ENCODE assay signal across 1 cellular context in the genomic region with DNA sequence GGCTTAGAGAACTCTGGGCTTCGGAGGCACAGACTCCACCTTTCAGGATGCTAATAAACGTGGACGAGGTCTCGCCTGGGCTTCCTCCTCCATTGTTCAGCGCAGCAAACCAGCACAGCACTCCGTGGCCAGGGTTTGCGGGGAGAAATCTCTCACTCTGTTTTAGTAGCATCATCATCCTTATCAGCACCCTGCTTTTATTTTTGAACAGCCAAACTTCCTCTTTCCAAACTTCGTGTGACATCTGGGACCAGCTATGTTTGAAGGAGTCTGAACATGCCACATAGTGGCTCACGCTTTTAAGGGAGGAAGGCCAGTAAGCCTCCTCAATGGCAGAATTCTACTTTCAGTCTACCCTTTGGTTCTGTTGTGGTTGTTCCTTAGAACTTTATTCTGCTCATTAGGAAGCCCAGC.
TF ChIP-seq lines count a peak whose summit lies in the region.

No MANE protein-coding gene starts in this region.

TF ChIP-seq in WTC11, 78 proteins besides CTCF, POLR2A, EP300 and RAD21 (continued from another document):
- TF ChIP-seq, protein P1, sequence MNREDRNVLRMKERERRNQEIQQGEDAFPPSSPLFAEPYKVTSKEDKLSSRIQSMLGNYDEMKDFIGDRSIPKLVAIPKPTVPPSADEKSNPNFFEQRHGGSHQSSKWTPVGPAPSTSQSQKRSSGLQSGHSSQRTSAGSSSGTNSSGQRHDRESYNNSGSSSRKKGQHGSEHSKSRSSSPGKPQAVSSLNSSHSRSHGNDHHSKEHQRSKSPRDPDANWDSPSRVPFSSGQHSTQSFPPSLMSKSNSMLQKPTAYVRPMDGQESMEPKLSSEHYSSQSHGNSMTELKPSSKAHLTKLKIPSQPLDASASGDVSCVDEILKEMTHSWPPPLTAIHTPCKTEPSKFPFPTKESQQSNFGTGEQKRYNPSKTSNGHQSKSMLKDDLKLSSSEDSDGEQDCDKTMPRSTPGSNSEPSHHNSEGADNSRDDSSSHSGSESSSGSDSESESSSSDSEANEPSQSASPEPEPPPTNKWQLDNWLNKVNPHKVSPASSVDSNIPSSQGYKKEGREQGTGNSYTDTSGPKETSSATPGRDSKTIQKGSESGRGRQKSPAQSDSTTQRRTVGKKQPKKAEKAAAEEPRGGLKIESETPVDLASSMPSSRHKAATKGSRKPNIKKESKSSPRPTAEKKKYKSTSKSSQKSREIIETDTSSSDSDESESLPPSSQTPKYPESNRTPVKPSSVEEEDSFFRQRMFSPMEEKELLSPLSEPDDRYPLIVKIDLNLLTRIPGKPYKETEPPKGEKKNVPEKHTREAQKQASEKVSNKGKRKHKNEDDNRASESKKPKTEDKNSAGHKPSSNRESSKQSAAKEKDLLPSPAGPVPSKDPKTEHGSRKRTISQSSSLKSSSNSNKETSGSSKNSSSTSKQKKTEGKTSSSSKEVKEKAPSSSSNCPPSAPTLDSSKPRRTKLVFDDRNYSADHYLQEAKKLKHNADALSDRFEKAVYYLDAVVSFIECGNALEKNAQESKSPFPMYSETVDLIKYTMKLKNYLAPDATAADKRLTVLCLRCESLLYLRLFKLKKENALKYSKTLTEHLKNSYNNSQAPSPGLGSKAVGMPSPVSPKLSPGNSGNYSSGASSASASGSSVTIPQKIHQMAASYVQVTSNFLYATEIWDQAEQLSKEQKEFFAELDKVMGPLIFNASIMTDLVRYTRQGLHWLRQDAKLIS (CRISPR knock-in tag; IDR thresholded peaks at IDR 0.05; ENCODE audit: borderline replicate concordance): no peak
- TF ChIP-seq, protein P2, sequence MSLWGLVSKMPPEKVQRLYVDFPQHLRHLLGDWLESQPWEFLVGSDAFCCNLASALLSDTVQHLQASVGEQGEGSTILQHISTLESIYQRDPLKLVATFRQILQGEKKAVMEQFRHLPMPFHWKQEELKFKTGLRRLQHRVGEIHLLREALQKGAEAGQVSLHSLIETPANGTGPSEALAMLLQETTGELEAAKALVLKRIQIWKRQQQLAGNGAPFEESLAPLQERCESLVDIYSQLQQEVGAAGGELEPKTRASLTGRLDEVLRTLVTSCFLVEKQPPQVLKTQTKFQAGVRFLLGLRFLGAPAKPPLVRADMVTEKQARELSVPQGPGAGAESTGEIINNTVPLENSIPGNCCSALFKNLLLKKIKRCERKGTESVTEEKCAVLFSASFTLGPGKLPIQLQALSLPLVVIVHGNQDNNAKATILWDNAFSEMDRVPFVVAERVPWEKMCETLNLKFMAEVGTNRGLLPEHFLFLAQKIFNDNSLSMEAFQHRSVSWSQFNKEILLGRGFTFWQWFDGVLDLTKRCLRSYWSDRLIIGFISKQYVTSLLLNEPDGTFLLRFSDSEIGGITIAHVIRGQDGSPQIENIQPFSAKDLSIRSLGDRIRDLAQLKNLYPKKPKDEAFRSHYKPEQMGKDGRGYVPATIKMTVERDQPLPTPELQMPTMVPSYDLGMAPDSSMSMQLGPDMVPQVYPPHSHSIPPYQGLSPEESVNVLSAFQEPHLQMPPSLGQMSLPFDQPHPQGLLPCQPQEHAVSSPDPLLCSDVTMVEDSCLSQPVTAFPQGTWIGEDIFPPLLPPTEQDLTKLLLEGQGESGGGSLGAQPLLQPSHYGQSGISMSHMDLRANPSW (CRISPR knock-in tag; conservative IDR thresholded peaks at IDR 0.05; ENCODE audit: low read depth): no peak
- TF ChIP-seq, protein P3, sequence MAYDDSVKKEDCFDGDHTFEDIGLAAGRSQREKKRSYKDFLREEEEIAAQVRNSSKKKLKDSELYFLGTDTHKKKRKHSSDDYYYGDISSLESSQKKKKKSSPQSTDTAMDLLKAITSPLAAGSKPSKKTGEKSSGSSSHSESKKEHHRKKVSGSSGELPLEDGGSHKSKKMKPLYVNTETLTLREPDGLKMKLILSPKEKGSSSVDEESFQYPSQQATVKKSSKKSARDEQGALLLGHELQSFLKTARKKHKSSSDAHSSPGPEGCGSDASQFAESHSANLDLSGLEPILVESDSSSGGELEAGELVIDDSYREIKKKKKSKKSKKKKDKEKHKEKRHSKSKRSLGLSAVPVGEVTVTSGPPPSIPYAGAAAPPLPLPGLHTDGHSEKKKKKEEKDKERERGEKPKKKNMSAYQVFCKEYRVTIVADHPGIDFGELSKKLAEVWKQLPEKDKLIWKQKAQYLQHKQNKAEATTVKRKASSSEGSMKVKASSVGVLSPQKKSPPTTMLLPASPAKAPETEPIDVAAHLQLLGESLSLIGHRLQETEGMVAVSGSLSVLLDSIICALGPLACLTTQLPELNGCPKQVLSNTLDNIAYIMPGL (CRISPR knock-in tag; IDR thresholded peaks at IDR 0.05): no peak
- TF ChIP-seq NR3C1 (CRISPR knock-in tag; conservative IDR thresholded peaks at IDR 0.05; ENCODE audit: low read depth): no peak
- TF ChIP-seq NFATC4 (CRISPR knock-in tag; IDR thresholded peaks at IDR 0.05): no peak
- TF ChIP-seq FOXK1 (CRISPR knock-in tag; IDR thresholded peaks at IDR 0.05): no peak
- TF ChIP-seq ZNF232 (CRISPR knock-in tag; IDR thresholded peaks at IDR 0.05): no peak
- no peak for TF ChIP-seq FOXP1 (CRISPR knock-in tag; IDR thresholded peaks at IDR 0.05; ENCODE audit: borderline replicate concordance)
- no peak for TF ChIP-seq KAT7 (CRISPR knock-in tag; IDR thresholded peaks at IDR 0.05; ENCODE audit: borderline replicate concordance)
- TF ChIP-seq, protein P4, sequence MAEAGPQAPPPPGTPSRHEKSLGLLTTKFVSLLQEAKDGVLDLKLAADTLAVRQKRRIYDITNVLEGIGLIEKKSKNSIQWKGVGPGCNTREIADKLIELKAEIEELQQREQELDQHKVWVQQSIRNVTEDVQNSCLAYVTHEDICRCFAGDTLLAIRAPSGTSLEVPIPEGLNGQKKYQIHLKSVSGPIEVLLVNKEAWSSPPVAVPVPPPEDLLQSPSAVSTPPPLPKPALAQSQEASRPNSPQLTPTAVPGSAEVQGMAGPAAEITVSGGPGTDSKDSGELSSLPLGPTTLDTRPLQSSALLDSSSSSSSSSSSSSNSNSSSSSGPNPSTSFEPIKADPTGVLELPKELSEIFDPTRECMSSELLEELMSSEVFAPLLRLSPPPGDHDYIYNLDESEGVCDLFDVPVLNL (CRISPR knock-in tag; IDR thresholded peaks at IDR 0.05; ENCODE audit: borderline replicate concordance, low read depth): no peak
- TF ChIP-seq, protein P5, sequence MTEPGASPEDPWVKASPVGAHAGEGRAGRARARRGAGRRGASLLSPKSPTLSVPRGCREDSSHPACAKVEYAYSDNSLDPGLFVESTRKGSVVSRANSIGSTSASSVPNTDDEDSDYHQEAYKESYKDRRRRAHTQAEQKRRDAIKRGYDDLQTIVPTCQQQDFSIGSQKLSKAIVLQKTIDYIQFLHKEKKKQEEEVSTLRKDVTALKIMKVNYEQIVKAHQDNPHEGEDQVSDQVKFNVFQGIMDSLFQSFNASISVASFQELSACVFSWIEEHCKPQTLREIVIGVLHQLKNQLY (CRISPR knock-in tag; IDR thresholded peaks at IDR 0.05): no peak
- TF ChIP-seq, protein P6, sequence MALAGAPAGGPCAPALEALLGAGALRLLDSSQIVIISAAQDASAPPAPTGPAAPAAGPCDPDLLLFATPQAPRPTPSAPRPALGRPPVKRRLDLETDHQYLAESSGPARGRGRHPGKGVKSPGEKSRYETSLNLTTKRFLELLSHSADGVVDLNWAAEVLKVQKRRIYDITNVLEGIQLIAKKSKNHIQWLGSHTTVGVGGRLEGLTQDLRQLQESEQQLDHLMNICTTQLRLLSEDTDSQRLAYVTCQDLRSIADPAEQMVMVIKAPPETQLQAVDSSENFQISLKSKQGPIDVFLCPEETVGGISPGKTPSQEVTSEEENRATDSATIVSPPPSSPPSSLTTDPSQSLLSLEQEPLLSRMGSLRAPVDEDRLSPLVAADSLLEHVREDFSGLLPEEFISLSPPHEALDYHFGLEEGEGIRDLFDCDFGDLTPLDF (CRISPR knock-in tag; IDR thresholded peaks at IDR 0.05): no peak
- TF ChIP-seq, protein P7, sequence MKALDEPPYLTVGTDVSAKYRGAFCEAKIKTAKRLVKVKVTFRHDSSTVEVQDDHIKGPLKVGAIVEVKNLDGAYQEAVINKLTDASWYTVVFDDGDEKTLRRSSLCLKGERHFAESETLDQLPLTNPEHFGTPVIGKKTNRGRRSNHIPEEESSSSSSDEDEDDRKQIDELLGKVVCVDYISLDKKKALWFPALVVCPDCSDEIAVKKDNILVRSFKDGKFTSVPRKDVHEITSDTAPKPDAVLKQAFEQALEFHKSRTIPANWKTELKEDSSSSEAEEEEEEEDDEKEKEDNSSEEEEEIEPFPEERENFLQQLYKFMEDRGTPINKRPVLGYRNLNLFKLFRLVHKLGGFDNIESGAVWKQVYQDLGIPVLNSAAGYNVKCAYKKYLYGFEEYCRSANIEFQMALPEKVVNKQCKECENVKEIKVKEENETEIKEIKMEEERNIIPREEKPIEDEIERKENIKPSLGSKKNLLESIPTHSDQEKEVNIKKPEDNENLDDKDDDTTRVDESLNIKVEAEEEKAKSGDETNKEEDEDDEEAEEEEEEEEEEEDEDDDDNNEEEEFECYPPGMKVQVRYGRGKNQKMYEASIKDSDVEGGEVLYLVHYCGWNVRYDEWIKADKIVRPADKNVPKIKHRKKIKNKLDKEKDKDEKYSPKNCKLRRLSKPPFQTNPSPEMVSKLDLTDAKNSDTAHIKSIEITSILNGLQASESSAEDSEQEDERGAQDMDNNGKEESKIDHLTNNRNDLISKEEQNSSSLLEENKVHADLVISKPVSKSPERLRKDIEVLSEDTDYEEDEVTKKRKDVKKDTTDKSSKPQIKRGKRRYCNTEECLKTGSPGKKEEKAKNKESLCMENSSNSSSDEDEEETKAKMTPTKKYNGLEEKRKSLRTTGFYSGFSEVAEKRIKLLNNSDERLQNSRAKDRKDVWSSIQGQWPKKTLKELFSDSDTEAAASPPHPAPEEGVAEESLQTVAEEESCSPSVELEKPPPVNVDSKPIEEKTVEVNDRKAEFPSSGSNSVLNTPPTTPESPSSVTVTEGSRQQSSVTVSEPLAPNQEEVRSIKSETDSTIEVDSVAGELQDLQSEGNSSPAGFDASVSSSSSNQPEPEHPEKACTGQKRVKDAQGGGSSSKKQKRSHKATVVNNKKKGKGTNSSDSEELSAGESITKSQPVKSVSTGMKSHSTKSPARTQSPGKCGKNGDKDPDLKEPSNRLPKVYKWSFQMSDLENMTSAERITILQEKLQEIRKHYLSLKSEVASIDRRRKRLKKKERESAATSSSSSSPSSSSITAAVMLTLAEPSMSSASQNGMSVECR (CRISPR knock-in tag; IDR thresholded peaks at IDR 0.05; ENCODE audit: borderline replicate concordance): no peak
- TF ChIP-seq ZNF416 (CRISPR knock-in tag; IDR thresholded peaks at IDR 0.05): no peak
